Comparison of ENCODE assay signal across 24 cellular contexts in genomic region chr2:202311823-202312388, GRCh38. TPM values are rescaled to one million over a fixed set of nuclear protein-coding genes. Genes with fewer than 3 reads are reported as not detected.
DNase-seq lines count a peak whose midpoint lies in the region; ATAC-seq and TF ChIP-seq lines count a peak whose summit lies in the region.
"Had no signal": no experiment of that assay in that cellular context is flagged by ENCODE, and none has a peak within 500 bp of the region (broad histone marks: within the 10 kb centered on the region; RNA-seq: fewer than 3 reads in every experiment).

No MANE protein-coding gene starts in this region.

- no peaks in the 10 kb centered on the region; the same call in 1 of the 2 replicates for H4K20me1 ChIP-seq in MM.1S (ENCODE audit: insufficient read depth, low read length)
- H4K20me1 ChIP-seq in osteoblast (ENCODE audit: insufficient read depth, low read length) = no peaks in the 10 kb centered on the region

- no peak for ATAC-seq in GM21423 (IDR thresholded peaks at IDR 0.05; ENCODE audit: unreplicated experiment)

- H3K36me3 Mint-ChIP-seq in activated CD4-positive, alpha-beta T cell treated with anti-CD3 and anti-CD28 coated beads, Interleukin-2, amount 10 ng/mL, durations not matched to agents 7 days and 5 days (ENCODE audit: low read depth) = peaks cover 12% of the 10 kb centered on the region
- peaks cover 4% of the 10 kb centered on the region for H3K36me3 Mint-ChIP-seq in activated T-helper 1 cell treated with anti-CD3 and anti-CD28 coated beads, Interleukin-12 subunit alpha, Interleukin-12 subunit beta, Interleukin-2, Interleukin-4 antibody, amounts not matched to agents 30 ng/mL and 10 ng/mL and 1 ng/mL, durations not matched to agents 14 hours and 24 hours and 36 hours (ENCODE audit: low read depth)

- TF ChIP-seq CTCF in MM.1S (IDR thresholded peaks at IDR 0.05; ENCODE audit: low read length) = no peak
- no peak for TF ChIP-seq CTCF in osteoblast (IDR thresholded peaks at IDR 0.05; ENCODE audit: extremely low read depth, low read depth, low read length)
- TF ChIP-seq CTCF in thyroid gland (IDR thresholded peaks at IDR 0.05) = no peak

- H3K27ac ChIP-seq in MM.1S (ENCODE audit: low read length) (peak overlapping the region; percentile 69; the same call in 1 of the 2 replicates), osteoblast (ENCODE audit: low read depth, low read length) (no peak overlapping the region), thyroid gland (no peak overlapping the region)
- H3K27ac ChIP-seq: adrenal gland, C4-2B, left ventricle myocardium inferior, sigmoid colon, suprapubic skin had no signal

- H3K9me2 ChIP-seq in MM.1S (replicated peaks; ENCODE audit: insufficient read depth, low read length) = no peaks in the 10 kb centered on the region

- no peak overlapping the region for H3K4me3 ChIP-seq in MM.1S (ENCODE audit: low read length)
- H3K4me3 ChIP-seq in osteoblast (ENCODE audit: insufficient read depth, low read length) = no peak overlapping the region
- H3K4me3 ChIP-seq in thyroid gland (replicated peaks in 1 of 3) = no peak overlapping the region
- H3K4me3 ChIP-seq: adrenal gland, HAP-1, left ventricle myocardium inferior, sigmoid colon, suprapubic skin had no signal

- no peaks in the 10 kb centered on the region for H3K4me1 Mint-ChIP-seq in activated CD4-positive, alpha-beta T cell treated with anti-CD3 and anti-CD28 coated beads, Interleukin-2, amount 10 ng/mL, durations not matched to agents 7 days and 5 days
- H3K4me1 Mint-ChIP-seq in activated T-helper 1 cell treated with anti-CD3 and anti-CD28 coated beads, Interleukin-12 subunit alpha, Interleukin-12 subunit beta, Interleukin-2, Interleukin-4 antibody, amounts not matched to agents 30 ng/mL and 10 ng/mL and 1 ng/mL, durations not matched to agents 14 hours and 24 hours and 36 hours (ENCODE audit: low read depth) = no peaks in the 10 kb centered on the region

- H2AFZ ChIP-seq in MM.1S (ENCODE audit: low read length) = no peak overlapping the region
- no peak overlapping the region for H2AFZ ChIP-seq in osteoblast (ENCODE audit: low read length)

- H3K9me3 Mint-ChIP-seq in activated CD4-positive, alpha-beta T cell treated with anti-CD3 and anti-CD28 coated beads, Interleukin-2, amount 10 ng/mL, durations not matched to agents 7 days and 5 days = no peaks in the 10 kb centered on the region
- no peaks in the 10 kb centered on the region for H3K9me3 Mint-ChIP-seq in activated T-helper 1 cell treated with anti-CD3 and anti-CD28 coated beads, Interleukin-12 subunit alpha, Interleukin-12 subunit beta, Interleukin-2, Interleukin-4 antibody, amounts not matched to agents 30 ng/mL and 10 ng/mL and 1 ng/mL, durations not matched to agents 14 hours and 24 hours and 36 hours
- H3K9me3 Mint-ChIP-seq: natural killer cell treated with Interleukin-12 subunit alpha and Interleukin-12 subunit beta and Interleukin-15 and Interleukin-18, amount 100 ng/mL, for 72 hours had no signal

- H3K4me1 ChIP-seq in MM.1S (ENCODE audit: low read length) = peaks cover 21% of the 10 kb centered on the region
- peaks cover 3% of the 10 kb centered on the region for H3K4me1 ChIP-seq in osteoblast (ENCODE audit: insufficient read depth, low read length)
- peaks cover 0 to 4% of the 10 kb centered on the region in 2 donors for H3K4me1 ChIP-seq in thyroid gland

- H3K36me3 ChIP-seq in MM.1S (replicated peaks; ENCODE audit: insufficient read depth, low read length) (no peaks in the 10 kb centered on the region; the same call in 1 of the 2 replicates), osteoblast (ENCODE audit: insufficient read depth, low read length) (peaks cover 9% of the 10 kb centered on the region), thyroid gland (peaks cover 0 to 2% of the 10 kb centered on the region in 2 donors)

- H3K9me3 ChIP-seq in MM.1S (replicated peaks; ENCODE audit: insufficient read depth, low read length) = no peaks in the 10 kb centered on the region
- no peaks in the 10 kb centered on the region for H3K9me3 ChIP-seq in osteoblast (ENCODE audit: low read depth, low read length)
- no peaks in the 10 kb centered on the region for H3K9me3 ChIP-seq in thyroid gland
- H3K9me3 ChIP-seq: adrenal gland, HAP-1, left ventricle myocardium inferior, sigmoid colon, suprapubic skin had no signal

- no peak for DNase-seq in activated CD4-positive, alpha-beta T cell treated with anti-CD3 and anti-CD28 coated beads, Interleukin-2, amount 10 ng/mL, durations not matched to agents 7 days and 5 days
- no peak for DNase-seq in activated CD4-positive, alpha-beta T cell treated with anti-CD3 and anti-CD28 coated beads for 48 hours
- DNase-seq in MM.1S = peak; percentile 84
- DNase-seq in activated T-helper 1 cell treated with anti-CD3 and anti-CD28 coated beads, Interleukin-12 subunit alpha, Interleukin-12 subunit beta, Interleukin-2, Interleukin-4 antibody, amounts not matched to agents 30 ng/mL and 10 ng/mL and 1 ng/mL, durations not matched to agents 14 hours and 24 hours and 36 hours (ENCODE audit: low spot score) = no peak
- DNase-seq in osteoblast (ENCODE audit: insufficient read length, low spot score, missing footprints) = peak; percentile 47
- DNase-seq in NCI-H2107 treated with DMSO at 0.1 percent for 48 hours (lab: John Stamatoyannopoulos, UW; ENCODE audit: unreplicated experiment) = no peak
- DNase-seq in thyroid gland = no peak
- DNase-seq: activated CD4-positive, alpha-beta T cell treated with anti-CD3 and anti-CD28 coated beads, Interleukin-2, amount 50 U/mL, for 48 hours; adrenal gland; glutamatergic neuron; Karpas-422; left ventricle myocardium inferior; midbrain; NCI-H1048; NCI-H2107; NCI-H526 treated with DMSO at 0.1 percent for 48 hours; OCI-M1; sigmoid colon; T-helper 1 cell had no signal

- WGBS in thyroid gland, 2 donors = 85 to 87% methylated on average over 4 of the region's 4 CpGs

- POLR2A ChIA-PET in activated CD4-positive, alpha-beta T cell treated with anti-CD3 and anti-CD28 coated beads, Interleukin-2, amount 10 ng/mL, durations not matched to agents 7 days and 5 days (lab: Charles Lee) = interaction anchor here (0.6 kb wide), 1 partner anchor 65 kb away, joined by 3 read pairs; no protein-coding TSS in a partner anchor

- H3K4me3 Mint-ChIP-seq in activated CD4-positive, alpha-beta T cell treated with anti-CD3 and anti-CD28 coated beads, Interleukin-2, amount 10 ng/mL, durations not matched to agents 7 days and 5 days = no peak overlapping the region
- H3K4me3 Mint-ChIP-seq in activated T-helper 1 cell treated with anti-CD3 and anti-CD28 coated beads, Interleukin-12 subunit alpha, Interleukin-12 subunit beta, Interleukin-2, Interleukin-4 antibody, amounts not matched to agents 30 ng/mL and 10 ng/mL and 1 ng/mL, durations not matched to agents 14 hours and 24 hours and 36 hours = no peak overlapping the region
- H3K4me3 Mint-ChIP-seq: natural killer cell treated with Interleukin-12 subunit alpha and Interleukin-12 subunit beta and Interleukin-15 and Interleukin-18, amount 100 ng/mL, for 72 hours had no signal

- intact Hi-C loops in activated T-helper 1 cell treated with anti-CD3 and anti-CD28 coated beads, Interleukin-12 subunit alpha, Interleukin-12 subunit beta, Interleukin-2, Interleukin-4 antibody, amounts not matched to agents 30 ng/mL and 10 ng/mL and 1 ng/mL, durations not matched to agents 14 hours and 24 hours and 36 hours (cut with micrococcal nuclease) = no loop called here
- intact Hi-C loops in thyroid gland (cut with DNase I) = no loop called here

- H3K27me3 ChIP-seq in MM.1S (replicated peaks; ENCODE audit: insufficient read depth, low read length) (no peaks in the 10 kb centered on the region), osteoblast (ENCODE audit: insufficient read depth, low read length) (no peaks in the 10 kb centered on the region), thyroid gland (no peaks in the 10 kb centered on the region)
- H3K27me3 ChIP-seq: adrenal gland, sigmoid colon, suprapubic skin had no signal

- H3F3A ChIP-seq in MM.1S (ENCODE audit: insufficient read depth, low read length) = peaks cover 23% of the 10 kb centered on the region

- no peak for TF ChIP-seq POLR2A in thyroid gland (IDR thresholded peaks at IDR 0.05)

- no peaks in the 10 kb centered on the region for H3K79me2 ChIP-seq in MM.1S (ENCODE audit: low read length)
- H3K79me2 ChIP-seq in osteoblast (ENCODE audit: insufficient read depth, low read length) = no peaks in the 10 kb centered on the region

- peak overlapping the region; percentile 19 for H3K27ac Mint-ChIP-seq in activated CD4-positive, alpha-beta T cell treated with anti-CD3 and anti-CD28 coated beads, Interleukin-2, amount 10 ng/mL, durations not matched to agents 7 days and 5 days
- peak overlapping the region; percentile 7 for H3K27ac Mint-ChIP-seq in activated T-helper 1 cell treated with anti-CD3 and anti-CD28 coated beads, Interleukin-12 subunit alpha, Interleukin-12 subunit beta, Interleukin-2, Interleukin-4 antibody, amounts not matched to agents 30 ng/mL and 10 ng/mL and 1 ng/mL, durations not matched to agents 14 hours and 24 hours and 36 hours
- H3K27ac Mint-ChIP-seq: natural killer cell treated with Interleukin-12 subunit alpha and Interleukin-12 subunit beta and Interleukin-15 and Interleukin-18, amount 100 ng/mL, for 72 hours had no signal

- no peak overlapping the region for H3K9ac ChIP-seq in MM.1S (ENCODE audit: low read length)

- CTCF ChIA-PET in activated CD4-positive, alpha-beta T cell treated with anti-CD3 and anti-CD28 coated beads, Interleukin-2, amount 10 ng/mL, durations not matched to agents 7 days and 5 days (lab: Charles Lee) = no interaction called here

- H3K27me3 Mint-ChIP-seq in activated CD4-positive, alpha-beta T cell treated with anti-CD3 and anti-CD28 coated beads, Interleukin-2, amount 10 ng/mL, durations not matched to agents 7 days and 5 days = no peaks in the 10 kb centered on the region
- H3K27me3 Mint-ChIP-seq in activated T-helper 1 cell treated with anti-CD3 and anti-CD28 coated beads, Interleukin-12 subunit alpha, Interleukin-12 subunit beta, Interleukin-2, Interleukin-4 antibody, amounts not matched to agents 30 ng/mL and 10 ng/mL and 1 ng/mL, durations not matched to agents 14 hours and 24 hours and 36 hours (ENCODE audit: insufficient read depth) = peaks cover 2% of the 10 kb centered on the region
- H3K27me3 Mint-ChIP-seq: natural killer cell treated with Interleukin-12 subunit alpha and Interleukin-12 subunit beta and Interleukin-15 and Interleukin-18, amount 100 ng/mL, for 72 hours had no signal

- H3K4me2 ChIP-seq in MM.1S (ENCODE audit: low read depth, low read length) (peak overlapping the region; percentile 23; the same call in 1 of the 2 replicates), osteoblast (ENCODE audit: insufficient read depth, low read length) (no peak overlapping the region)

RNA-seq across cellular contexts. Expression of gene NOP58, which starts 46.3 kb away (rescaled TPM):
- total RNA-seq in activated CD4-positive, alpha-beta T cell treated with anti-CD3 and anti-CD28 coated beads, Interleukin-2, amount 10 ng/mL, durations not matched to agents 7 days and 5 days = 100 to 1,000 TPM; 102 to 104 TPM
- 227 and 241 TPM in 2 replicates for total RNA-seq in activated T-helper 1 cell treated with anti-CD3 and anti-CD28 coated beads, Interleukin-12 subunit alpha, Interleukin-12 subunit beta, Interleukin-2, Interleukin-4 antibody, amounts not matched to agents 30 ng/mL and 10 ng/mL and 1 ng/mL, durations not matched to agents 14 hours and 24 hours and 36 hours
- total RNA-seq in osteoblast (40.1 and 41.3 TPM in 2 replicates), thyroid gland (100 to 1,000 TPM in 2 of 4 donors, 10 to 100 TPM in 2; 68.2 to 151 (median 90.3) TPM)

Comparison
In these comparisons a context has a peak if more than half of its experiments do, and no peak if none do; other contexts are left out.
1. DNase-seq: peak in MM.1S (single experiment) and osteoblast (single experiment); none in activated CD4-positive, alpha-beta T cell treated with anti-CD3 and anti-CD28 coated beads, Interleukin-2, amount 10 ng/mL, durations not matched to agents 7 days and 5 days (single experiment), activated CD4-positive, alpha-beta T cell treated with anti-CD3 and anti-CD28 coated beads for 48 hours (single experiment), activated T-helper 1 cell treated with anti-CD3 and anti-CD28 coated beads, Interleukin-12 subunit alpha, Interleukin-12 subunit beta, Interleukin-2, Interleukin-4 antibody, amounts not matched to agents 30 ng/mL and 10 ng/mL and 1 ng/mL, durations not matched to agents 14 hours and 24 hours and 36 hours (single experiment), NCI-H2107 treated with DMSO at 0.1 percent for 48 hours (single experiment) and thyroid gland (0 of 2).